In the genomic region with DNA sequence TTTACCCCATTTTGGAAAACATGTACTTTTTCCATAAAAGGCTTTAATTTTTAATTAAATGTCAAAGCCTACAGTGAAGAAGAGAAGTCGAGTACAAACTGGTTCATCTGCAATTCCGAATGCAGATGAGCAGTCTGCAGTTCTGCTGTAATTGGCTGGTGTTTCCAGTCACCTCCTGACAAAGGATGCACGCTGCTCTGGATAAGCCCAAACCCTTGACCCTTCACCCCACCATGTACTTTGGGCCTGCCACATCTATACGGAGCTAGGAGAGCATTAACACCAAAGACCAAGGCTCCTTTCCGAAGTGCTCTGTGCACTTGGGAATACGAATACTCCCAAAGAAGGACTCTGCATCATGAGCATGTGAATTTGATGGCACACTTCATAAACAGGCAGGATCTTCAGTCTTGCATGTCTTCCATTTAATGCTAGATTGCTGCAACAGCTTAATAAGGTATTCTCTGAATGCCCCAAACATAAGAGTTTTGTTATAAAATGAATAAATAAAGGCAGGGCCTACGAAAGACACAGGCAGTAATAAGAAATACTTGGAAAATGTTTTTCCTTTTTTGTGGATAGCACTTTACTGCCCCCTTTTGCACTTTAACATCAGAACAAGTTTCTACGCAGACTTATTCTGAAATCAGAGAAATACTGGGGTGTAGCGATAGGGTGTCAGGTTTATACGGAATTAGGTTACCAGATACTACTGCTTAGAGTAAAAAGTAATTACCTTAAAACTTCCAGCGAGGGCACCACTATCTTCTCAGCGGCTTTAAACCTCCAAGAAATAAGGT, we compare ENCODE assay signal across 10 cellular contexts. TPM values are rescaled to one million over a fixed set of nuclear protein-coding genes. Genes with fewer than 3 reads are reported as not detected.
DNase-seq lines count a peak whose midpoint lies in the region; ATAC-seq, FAIRE-seq and TF ChIP-seq lines count a peak whose summit lies in the region.
"Had no signal": no experiment of that assay in that cellular context is flagged by ENCODE, and none has a peak within 500 bp of the region (broad histone marks: within the 10 kb centered on the region; RNA-seq: fewer than 3 reads in every experiment).

No MANE protein-coding gene starts in this region.

- peak; percentile 19; the same call in 1 of the 2 replicates for TF ChIP-seq CTCF in 22Rv1 (IDR thresholded peaks at IDR 0.05)
- peak; percentile 16 for TF ChIP-seq CTCF in GM13977 (IDR thresholded peaks at IDR 0.05; ENCODE audit: extremely low read depth, insufficient read depth, missing control alignments)
- peak; percentile 51 for TF ChIP-seq CTCF in astrocyte of the cerebellum (IDR thresholded peaks at IDR 0.05; ENCODE audit: low read depth, low read length, missing control alignments)
- TF ChIP-seq CTCF in keratinocyte (optimal IDR thresholded peaks at IDR 0.05 in 1 of 3, IDR thresholded peaks at IDR 0.05 in 1 of 3, conservative IDR thresholded peaks at IDR 0.05 in 1 of 3; ENCODE audit: extremely low read depth in 1 of 3, insufficient read depth in 2 of 3, low read length in 3 of 3) = peak in 1 of 3 experiments; percentile 20

- no peaks in the 10 kb centered on the region for H3K9me3 Mint-ChIP-seq in activated CD4-positive, alpha-beta memory T cell treated with anti-CD3 and anti-CD28 coated beads, Interleukin-2, amount 10 ng/mL, durations not matched to agents 7 days and 5 days

- H3K27me3 Mint-ChIP-seq in activated CD4-positive, alpha-beta memory T cell treated with anti-CD3 and anti-CD28 coated beads, Interleukin-2, amount 10 ng/mL, durations not matched to agents 7 days and 5 days = peaks cover 11% of the 10 kb centered on the region

- peak overlapping the region; percentile 76 for H3K4me2 ChIP-seq in keratinocyte (ENCODE audit: control insufficient read depth, extremely low read depth, insufficient read depth, low read depth, low read length)

- in situ Hi-C loops in GM13977 (cut with MboI; ENCODE audit: low pct_unique_long_range_greater_than_20kb, low sequenced_read_pairs, unreplicated experiment) (no loop called here), astrocyte of the cerebellum (cut with HindIII; ENCODE audit: low sequenced_read_pairs) (no loop called here)

- no peak overlapping the region for H3K27ac Mint-ChIP-seq in activated CD4-positive, alpha-beta memory T cell treated with anti-CD3 and anti-CD28 coated beads, Interleukin-2, amount 10 ng/mL, durations not matched to agents 7 days and 5 days

- no peaks in the 10 kb centered on the region for H3K4me1 Mint-ChIP-seq in activated CD4-positive, alpha-beta memory T cell treated with anti-CD3 and anti-CD28 coated beads, Interleukin-2, amount 10 ng/mL, durations not matched to agents 7 days and 5 days

- H3K4me1 ChIP-seq in keratinocyte (ENCODE audit: control insufficient read depth, extremely low read depth, insufficient read depth, low read length) = peaks cover 58% of the 10 kb centered on the region

- H3K36me3 ChIP-seq in keratinocyte (ENCODE audit: control insufficient read depth in 2 of 2, extremely low read depth in 1 of 2, insufficient read depth in 2 of 2, low read length in 2 of 2) = peaks cover 1 to 5% of the 10 kb centered on the region in 2 experiments

- peaks cover 100% of the 10 kb centered on the region for H3K79me2 ChIP-seq in keratinocyte (ENCODE audit: control insufficient read depth, insufficient read depth, low read length)

- no peak overlapping the region for H3K4me3 Mint-ChIP-seq in activated CD4-positive, alpha-beta memory T cell treated with anti-CD3 and anti-CD28 coated beads, Interleukin-2, amount 10 ng/mL, durations not matched to agents 7 days and 5 days

- FAIRE-seq in keratinocyte (lab: Jason Lieb, UNC) = no peak

- no peak overlapping the region for H3K27ac ChIP-seq in 22Rv1
- H3K27ac ChIP-seq in keratinocyte (ENCODE audit: control insufficient read depth, insufficient read depth, low read length) = peak overlapping the region; percentile 63
- H3K27ac ChIP-seq: SK-N-MC had no signal

- DNase-seq in GM13977 (ENCODE audit: low spot score) = no peak
- no peak for DNase-seq in astrocyte of the cerebellum (ENCODE audit: low read depth)
- no peak for DNase-seq in keratinocyte (ENCODE audit: low read depth, low spot score)
- DNase-seq in ecto neural progenitor cell (ENCODE audit: low spot score) = no peak
- no peak for DNase-seq in activated CD4-positive, alpha-beta memory T cell treated with anti-CD3 and anti-CD28 coated beads, Interleukin-2, amount 10 ng/mL, durations not matched to agents 7 days and 5 days
- DNase-seq: DMS153 had no signal

- no peak for ATAC-seq in HG03196 (IDR thresholded peaks at IDR 0.05; ENCODE audit: unreplicated experiment)
- no peak for ATAC-seq in HG02571 (IDR thresholded peaks at IDR 0.05; ENCODE audit: unreplicated experiment)

- peaks cover 2% of the 10 kb centered on the region for H3K9me1 ChIP-seq in keratinocyte (ENCODE audit: control insufficient read depth, extremely low read depth, insufficient read depth, low read length)

- CTCF ChIA-PET in activated CD4-positive, alpha-beta memory T cell treated with anti-CD3 and anti-CD28 coated beads, Interleukin-2, amount 10 ng/mL, durations not matched to agents 7 days and 5 days (lab: Charles Lee) = no interaction called here

- no peaks in the 10 kb centered on the region for H3K27me3 ChIP-seq in keratinocyte (ENCODE audit: control insufficient read depth, extremely low read depth, insufficient read depth, low read length)

- dilution Hi-C loops in keratinocyte (cut with MboI; ENCODE audit: extremely low pct_ligation_motif_present, low sequenced_read_pairs) = no loop called here

- H3K9ac ChIP-seq in keratinocyte (ENCODE audit: control insufficient read depth, extremely low read depth, insufficient read depth, low read length) = no peak overlapping the region

- peaks cover 6% of the 10 kb centered on the region for H4K20me1 ChIP-seq in keratinocyte (ENCODE audit: control insufficient read depth, extremely low read depth, insufficient read depth, low read length)

- no peaks in the 10 kb centered on the region for H3K36me3 Mint-ChIP-seq in activated CD4-positive, alpha-beta memory T cell treated with anti-CD3 and anti-CD28 coated beads, Interleukin-2, amount 10 ng/mL, durations not matched to agents 7 days and 5 days (ENCODE audit: low read depth)

- H3K4me3 ChIP-seq in astrocyte of the cerebellum (ENCODE audit: low read depth, low read length) (no peak overlapping the region), keratinocyte (ENCODE audit: control insufficient read depth in 2 of 3, extremely low read depth in 1 of 3, insufficient read depth in 2 of 3, low read depth in 1 of 3, low read length in 3 of 3) (no peak overlapping the region)
- H3K4me3 ChIP-seq: SK-N-MC had no signal

- H2AFZ ChIP-seq in keratinocyte (ENCODE audit: control insufficient read depth, low read length) = no peak overlapping the region

- POLR2A ChIA-PET in activated CD4-positive, alpha-beta memory T cell treated with anti-CD3 and anti-CD28 coated beads, Interleukin-2, amount 10 ng/mL, durations not matched to agents 7 days and 5 days (lab: Charles Lee) = interaction anchor here (1.0 kb wide), 1 partner anchor 8 kb away, joined by 3 read pairs; no protein-coding TSS in a partner anchor

- H3K9me3 ChIP-seq in keratinocyte (ENCODE audit: control insufficient read depth, low read depth, low read length) = no peaks in the 10 kb centered on the region

RNA-seq across cellular contexts. Expression of gene EFNB2, which starts 15.1 kb away (rescaled TPM):
- polyA plus RNA-seq in keratinocyte = 29.4 to 68.0 TPM (median 38.9 TPM) in 3 replicates
- polyA plus RNA-seq in keratinocyte (2011; ENCODE audit: low read depth) = 15.9 TPM
- polyA plus RNA-seq in keratinocyte (2011; cell fraction: cytosol; rRNA removed) = 29.4 and 32.8 TPM in 2 replicates
- 74.1 and 79.8 TPM in 2 replicates for polyA plus RNA-seq in keratinocyte (2011; cell fraction: nucleus; rRNA removed)
- 23.1 and 66.7 TPM in 2 replicates for polyA plus RNA-seq in keratinocyte (2012; ENCODE audit: low replicate concordance)
- polyA minus RNA-seq in keratinocyte = 49.3 to 103 TPM (median 57.1 TPM) in 3 replicates
- polyA minus RNA-seq in keratinocyte (2011; cell fraction: cytosol; rRNA and poly(A)+ RNA removed) = 43.4 TPM
- 64.7 and 91.4 TPM in 2 replicates for polyA minus RNA-seq in keratinocyte (2011; cell fraction: nucleus; rRNA and poly(A)+ RNA removed)
- under 1 TPM; 0.13 TPM for total RNA-seq in activated CD4-positive, alpha-beta memory T cell treated with anti-CD3 and anti-CD28 coated beads, Interleukin-2, amount 10 ng/mL, durations not matched to agents 7 days and 5 days

RNA-seq across cellular contexts. Expression of gene ARGLU1, which starts 47.5 kb away (rescaled TPM):
- 33.0 to 96.8 TPM (median 75.8 TPM) in 3 replicates for polyA plus RNA-seq in keratinocyte
- 302 TPM for polyA plus RNA-seq in keratinocyte (2011; ENCODE audit: low read depth)
- 14.5 and 18.8 TPM in 2 replicates for polyA plus RNA-seq in keratinocyte (2011; cell fraction: cytosol; rRNA removed)
- polyA plus RNA-seq in keratinocyte (2011; cell fraction: nucleus; rRNA removed) = 213 and 302 TPM in 2 replicates
- 38.4 and 51.4 TPM in 2 replicates for polyA plus RNA-seq in keratinocyte (2012; ENCODE audit: low replicate concordance)
- polyA minus RNA-seq in keratinocyte = 1.2 to 14.4 TPM (median 6.1 TPM) in 3 replicates
- polyA minus RNA-seq in keratinocyte (2011; cell fraction: cytosol; rRNA and poly(A)+ RNA removed) = 10.4 TPM
- 30.1 and 37.9 TPM in 2 replicates for polyA minus RNA-seq in keratinocyte (2011; cell fraction: nucleus; rRNA and poly(A)+ RNA removed)
- total RNA-seq in activated CD4-positive, alpha-beta memory T cell treated with anti-CD3 and anti-CD28 coated beads, Interleukin-2, amount 10 ng/mL, durations not matched to agents 7 days and 5 days = 100 to 1,000 TPM; 112 to 113 TPM
